Comparison of ENCODE assay signal across 28 cellular contexts in the genomic region with DNA sequence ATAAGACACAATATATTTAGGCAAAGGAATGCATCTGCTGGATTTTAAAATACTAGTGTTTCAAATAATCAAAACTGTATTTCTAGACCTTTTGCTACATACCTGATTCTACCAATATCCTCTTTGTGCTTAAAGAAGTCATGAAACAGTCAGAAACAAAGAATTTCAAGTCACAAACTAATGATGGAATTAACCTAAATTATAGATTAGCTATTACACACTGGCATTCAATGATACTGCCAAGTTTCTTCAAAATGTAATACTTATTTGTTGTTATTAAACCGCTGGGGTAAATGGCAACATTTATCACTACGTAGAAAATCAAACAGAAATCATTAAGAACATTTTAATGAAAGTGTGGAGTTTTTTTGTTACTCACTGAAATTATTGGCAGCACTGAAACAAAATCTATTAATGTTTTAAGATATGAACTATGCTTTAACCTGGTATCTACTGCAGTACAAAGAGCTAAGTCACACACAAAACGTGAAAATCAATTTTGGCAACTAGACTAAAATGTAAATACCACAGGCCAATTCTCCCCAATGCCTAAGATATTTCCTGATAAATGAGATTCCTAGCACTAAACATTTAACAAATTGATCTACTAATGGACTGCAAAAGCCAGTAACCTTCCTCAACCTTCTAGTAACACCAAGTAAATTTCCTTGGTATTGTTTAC. TPM values are rescaled to one million over a fixed set of nuclear protein-coding genes. Genes with fewer than 3 reads are reported as not detected.
DNase-seq lines count a peak whose midpoint lies in the region; FAIRE-seq and TF ChIP-seq lines count a peak whose summit lies in the region.
"Had no signal": no experiment of that assay in that cellular context is flagged by ENCODE, and none has a peak within 500 bp of the region (broad histone marks: within the 10 kb centered on the region; RNA-seq: fewer than 3 reads in every experiment).

No MANE protein-coding gene starts in this region.

- H3K27ac ChIP-seq in astrocyte (ENCODE audit: low read depth, low read length) (peak overlapping the region; percentile 33), kidney (ENCODE audit: low read depth in 2 of 2, low read length in 2 of 2) (peak overlapping the region in 1 of 2 donors; percentile 49), sigmoid colon (peak overlapping the region in 3 of 4 donors; percentile 4 to 39 (median 11))
- H3K27ac ChIP-seq: BLaER1, left lung, neural progenitor cell, prostate gland had no signal

- H3K9me3 ChIP-seq in astrocyte (ENCODE audit: insufficient read depth, low read depth, low read length), result no peaks in the 10 kb centered on the region
- no peaks in the 10 kb centered on the region for H3K9me3 ChIP-seq in kidney (ENCODE audit: control insufficient read depth in 1 of 2, low read length in 2 of 2)
- H3K9me3 ChIP-seq in sigmoid colon, result no peaks in the 10 kb centered on the region
- no peaks in the 10 kb centered on the region for H3K9me3 ChIP-seq in Caco-2
- H3K9me3 ChIP-seq: BLaER1, left lung, prostate gland, transverse colon had no signal

- H3K36me3 ChIP-seq in astrocyte (ENCODE audit: insufficient read depth, low read length) (peaks cover 5% of the 10 kb centered on the region), kidney (ENCODE audit: control insufficient read depth in 1 of 2, insufficient read depth in 2 of 2, low read length in 2 of 2) (no peaks in the 10 kb centered on the region), sigmoid colon (no peaks in the 10 kb centered on the region), Caco-2 (ENCODE audit: control insufficient read depth, insufficient read depth, low read length) (no peaks in the 10 kb centered on the region)
- H3K36me3 ChIP-seq: BLaER1, left lung, neural progenitor cell, prostate gland, transverse colon had no signal

- no peak overlapping the region for H3K4me3 Mint-ChIP-seq in Calu3 (ENCODE audit: low read depth, unreplicated experiment)
- H3K4me3 Mint-ChIP-seq in astrocyte (ENCODE audit: unreplicated experiment), result peak overlapping the region; percentile 34
- no peak overlapping the region for H3K4me3 Mint-ChIP-seq in Caco-2 (ENCODE audit: unreplicated experiment)
- H3K4me3 Mint-ChIP-seq: activated T-cell treated with anti-CD3 and anti-CD28 coated beads, Interleukin-2, amount 50 U/mL, for 24 hours; neural progenitor cell; T-cell had no signal

- no peaks in the 10 kb centered on the region for H3K9me3 Mint-ChIP-seq in Calu3 (ENCODE audit: low read depth, unreplicated experiment)
- H3K9me3 Mint-ChIP-seq in astrocyte (ENCODE audit: unreplicated experiment), result no peaks in the 10 kb centered on the region
- H3K9me3 Mint-ChIP-seq in Caco-2 (ENCODE audit: unreplicated experiment), result no peaks in the 10 kb centered on the region

- peaks cover 17% of the 10 kb centered on the region for H4K20me1 ChIP-seq in astrocyte (ENCODE audit: insufficient read depth, low read length)
- H4K20me1 ChIP-seq: BLaER1 had no signal

- DNase-seq in Calu3 (no peak), astrocyte (ENCODE audit: low read depth) (peak; percentile 38), kidney (no peak), sigmoid colon (no peak), GM19240 (ENCODE audit: insufficient read length, low spot score) (no peak), activated T-cell treated with anti-CD3 and anti-CD28 coated beads for 4 hours (no peak), Caco-2 (no peak), DMS153 treated with DMSO at 0.1 percent for 48 hours (lab: John Stamatoyannopoulos, UW; ENCODE audit: unreplicated experiment) (no peak)
- DNase-seq: ACHN; activated CD4-positive, alpha-beta T cell treated with anti-CD3 and anti-CD28 coated beads for 1 hour; activated naive CD4-positive, alpha-beta T cell; activated T-cell treated with anti-CD3 and anti-CD28 coated beads, Interleukin-2, amount 50 U/mL, for 24 hours; amygdala; central memory CD4-positive, alpha-beta T cell; EL; GOT3; left lung; NCI-H1105; NCI-H2029 treated with DMSO at 0.1 percent for 48 hours; SHP77 treated with DMSO at 0.1 percent for 48 hours; small intestine; stimulated activated naive CD4-positive, alpha-beta T cell treated with Interleukin-2 at 50 U/mL for 16 hours; T-cell; transverse colon had no signal

- H3K9ac ChIP-seq in astrocyte (ENCODE audit: low read length), result peak overlapping the region; percentile 16
- H3K9ac ChIP-seq in kidney (ENCODE audit: low read length in 2 of 2), result no peak overlapping the region
- H3K9ac ChIP-seq: BLaER1, neural progenitor cell had no signal

- POLR2A ChIA-PET in Caco-2 (lab: Charles Lee), result no interaction called here

- CTCF ChIA-PET in Calu3 (lab: Charles Lee), result interaction anchor here (1.0 to 1.5 kb wide), 2 partner anchors 10 to 477 kb away, joined by 3 read pairs; no protein-coding TSS in a partner anchor
- CTCF ChIA-PET in Caco-2 (lab: Charles Lee), result no interaction called here

- FAIRE-seq in astrocyte (lab: Jason Lieb, UNC) (peak; percentile 39), kidney (lab: Jason Lieb, UNC) (peak; percentile 45)
- FAIRE-seq: small intestine had no signal

- TF ChIP-seq POLR2A in sigmoid colon (IDR thresholded peaks at IDR 0.05), result no peak

- TF ChIP-seq EP300 in sigmoid colon (IDR thresholded peaks at IDR 0.05), result no peak

- H3K27ac Mint-ChIP-seq in Calu3 (ENCODE audit: unreplicated experiment) (peak overlapping the region; percentile 99), astrocyte (ENCODE audit: unreplicated experiment) (peak overlapping the region; percentile 22), Caco-2 (ENCODE audit: unreplicated experiment) (no peak overlapping the region)
- H3K27ac Mint-ChIP-seq: activated T-cell treated with anti-CD3 and anti-CD28 coated beads, Interleukin-2, amount 50 U/mL, for 24 hours; neural progenitor cell; T-cell had no signal

- H3K4me1 ChIP-seq in astrocyte (ENCODE audit: insufficient read depth, low read length) (peaks cover 54% of the 10 kb centered on the region), kidney (ENCODE audit: control insufficient read depth in 1 of 2, insufficient read depth in 1 of 2, low read depth in 1 of 2, low read length in 2 of 2) (peaks cover 0 to 27% of the 10 kb centered on the region in 2 donors), sigmoid colon (peaks cover 0 to 74% (median 55%) of the 10 kb centered on the region in 4 donors), Caco-2 (peaks cover 22% of the 10 kb centered on the region)
- H3K4me1 ChIP-seq: BLaER1, prostate gland had no signal

- H3K36me3 Mint-ChIP-seq in Calu3 (ENCODE audit: insufficient read depth, unreplicated experiment) (peaks cover 31% of the 10 kb centered on the region), astrocyte (ENCODE audit: low read depth, unreplicated experiment) (peaks cover 6% of the 10 kb centered on the region), Caco-2 (ENCODE audit: insufficient read depth, unreplicated experiment) (no peaks in the 10 kb centered on the region)
- H3K36me3 Mint-ChIP-seq: T-cell had no signal

- H3K27me3 ChIP-seq in astrocyte (ENCODE audit: insufficient read depth, low read length) (no peaks in the 10 kb centered on the region), sigmoid colon (no peaks in the 10 kb centered on the region), Caco-2 (replicated peaks; ENCODE audit: control insufficient read depth, insufficient read depth, low read length) (no peaks in the 10 kb centered on the region)
- H3K27me3 ChIP-seq: BLaER1, left lung, neural progenitor cell, transverse colon had no signal

- H2AFZ ChIP-seq in astrocyte (ENCODE audit: low read depth, low read length), result no peak overlapping the region
- H2AFZ ChIP-seq: neural progenitor cell had no signal

- TF ChIP-seq CTCF in Calu3 (IDR thresholded peaks at IDR 0.05; ENCODE audit: unreplicated experiment), result no peak
- no peak for TF ChIP-seq CTCF in astrocyte (IDR thresholded peaks at IDR 0.05; ENCODE audit: insufficient read depth, low read depth, low read length)
- no peak for TF ChIP-seq CTCF in kidney (IDR thresholded peaks at IDR 0.05; ENCODE audit: borderline replicate concordance, extremely low read depth, insufficient read depth)
- no peak for TF ChIP-seq CTCF in sigmoid colon (IDR thresholded peaks at IDR 0.05)
- no peak for TF ChIP-seq CTCF in Caco-2 (IDR thresholded peaks at IDR 0.05; ENCODE audit: insufficient read depth in 1 of 2, low read depth in 1 of 2, low read length in 1 of 2, severe bottlenecking in 1 of 2, unreplicated experiment in 1 of 2)

- H3K4me3 ChIP-seq in astrocyte (ENCODE audit: insufficient read depth, low read depth, low read length), result no peak overlapping the region
- H3K4me3 ChIP-seq in kidney (ENCODE audit: low read length in 2 of 2), result peak overlapping the region in 1 of 2 donors; percentile 26
- H3K4me3 ChIP-seq in sigmoid colon, result no peak overlapping the region
- no peak overlapping the region for H3K4me3 ChIP-seq in Caco-2 (ENCODE audit: low read depth, low read length)
- H3K4me3 ChIP-seq: BLaER1, left lung, neural progenitor cell, prostate gland, transverse colon had no signal

- H3K4me2 ChIP-seq in astrocyte (ENCODE audit: low read length), result peak overlapping the region; percentile 48
- H3K4me2 ChIP-seq: BLaER1, neural progenitor cell had no signal

- peaks cover 55% of the 10 kb centered on the region for H3K4me1 Mint-ChIP-seq in Calu3 (ENCODE audit: low read depth, unreplicated experiment)
- H3K4me1 Mint-ChIP-seq in astrocyte (ENCODE audit: low read depth, unreplicated experiment), result peaks cover 84% of the 10 kb centered on the region
- H3K4me1 Mint-ChIP-seq in Caco-2 (ENCODE audit: low read depth, unreplicated experiment), result peaks cover 19% of the 10 kb centered on the region
- H3K4me1 Mint-ChIP-seq: T-cell had no signal

- H3K79me2 ChIP-seq in astrocyte (ENCODE audit: insufficient read depth, low read length), result peaks cover 98% of the 10 kb centered on the region

- intact Hi-C loops in Calu3 (cut with micrococcal nuclease; ENCODE audit: unreplicated experiment) (no loop called here), kidney (cut with DNase I) (no loop called here), sigmoid colon (cut with DNase I) (no loop called here), Caco-2 (cut with micrococcal nuclease; ENCODE audit: unreplicated experiment) (no loop called here)

- BruUV-seq in Calu3 (replicated peaks; lab: Mats Ljungman, UMichigan), result no TSS peak
- BruUV-seq in Caco-2 (replicated peaks; lab: Mats Ljungman, UMichigan), result no TSS peak

- H3K27me3 Mint-ChIP-seq in Calu3 (ENCODE audit: unreplicated experiment), result no peaks in the 10 kb centered on the region
- no peaks in the 10 kb centered on the region for H3K27me3 Mint-ChIP-seq in astrocyte (ENCODE audit: low read depth, unreplicated experiment)
- no peaks in the 10 kb centered on the region for H3K27me3 Mint-ChIP-seq in Caco-2 (ENCODE audit: insufficient read depth, unreplicated experiment)
- H3K27me3 Mint-ChIP-seq: activated T-cell treated with anti-CD3 and anti-CD28 coated beads, Interleukin-2, amount 50 U/mL, for 24 hours; T-cell had no signal

- WGBS in sigmoid colon, 2 donors, result 82 to 88% methylated on average over 3 of the region's 3 CpGs

RNA-seq across cellular contexts. Expression of a gene that starts 19.4 kb away (rescaled TPM):
- total RNA-seq in Calu3 (2022) (52.1 and 64.5 TPM in 2 replicates), astrocyte (167 and 188 TPM in 2 replicates), kidney (37.6 TPM), sigmoid colon (10 to 100 TPM; 21.9 to 44.4 (median 32.0) TPM), Caco-2 (2022) (9.5 and 12.3 TPM in 2 replicates)
- polyA plus RNA-seq in kidney (ENCODE audit: insufficient read depth, low read depth, low replicate concordance) (12.3 TPM), sigmoid colon (1 to 10 TPM; 3.0 to 3.3 (median 3.2) TPM)
- total RNA-seq: OCI-LY7 had no signal
